ENCODE assay signal across 11 cellular contexts in genomic region chr7:130182990-130183389, GRCh38.
DNase-seq lines count a peak whose midpoint lies in the region; ATAC-seq lines count a peak whose summit lies in the region.
"Had no signal": no experiment of that assay in that cellular context is flagged by ENCODE, and none has a peak within 500 bp of the region (broad histone marks: within the 10 kb centered on the region; RNA-seq: fewer than 3 reads in every experiment).

No MANE protein-coding gene starts in this region.

- DNase-seq in GM19240 (ENCODE audit: insufficient read length, low spot score) (peak; percentile 23), OCI-M2 (lab: John Stamatoyannopoulos, UW; ENCODE audit: unreplicated experiment) (no peak), HUDEP-2 (lab: John Stamatoyannopoulos, UW; ENCODE audit: unreplicated experiment in 76 of 76) (no peak), COR-L47 (lab: John Stamatoyannopoulos, UW) (no peak)
- DNase-seq in stimulated activated naive CD4-positive, alpha-beta T cell treated with Interleukin-2 at 50 U/mL for 16 hours (lab: John Stamatoyannopoulos, UW): no peak
- DNase-seq: erythroblast, NCI-H526, small intestine had no signal

- ATAC-seq in GM18498 (IDR thresholded peaks at IDR 0.05; ENCODE audit: unreplicated experiment): peak; percentile 67
- ATAC-seq in HG02763 (IDR thresholded peaks at IDR 0.05; ENCODE audit: unreplicated experiment): peak; percentile 73
- ATAC-seq in HG03565 (IDR thresholded peaks at IDR 0.05; ENCODE audit: unreplicated experiment): peak; percentile 88
